8 cellular contexts compared by ENCODE assay signal in the genomic region with DNA sequence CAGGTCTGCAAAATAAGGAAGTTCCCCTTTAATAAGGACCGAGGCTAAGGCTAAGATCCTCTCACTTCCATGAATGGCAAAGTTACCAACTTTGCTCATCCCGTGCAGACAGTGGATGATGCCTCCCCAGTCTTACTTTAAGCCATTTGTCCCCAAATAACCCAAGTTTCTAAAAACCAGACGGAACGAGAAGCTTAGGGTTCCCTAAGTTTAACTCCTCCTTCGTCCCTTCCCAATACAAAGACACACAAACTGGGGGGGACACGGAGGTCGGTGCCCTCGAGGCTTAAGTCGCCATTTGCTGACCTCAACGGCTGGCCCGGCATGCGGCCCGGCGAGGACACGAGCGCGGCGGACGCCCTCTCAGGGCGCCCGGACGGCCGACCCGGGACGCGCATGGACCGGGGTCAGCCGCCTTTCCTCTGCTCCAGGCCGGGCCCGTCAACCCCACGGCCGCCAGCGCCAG. TPM values are rescaled to one million over a fixed set of nuclear protein-coding genes. Genes with fewer than 3 reads are reported as not detected.
A peak's percentile ranks its signal among the peaks of the same experiment; 100 is the strongest.
DNase-seq lines count a peak whose midpoint lies in the region; ATAC-seq and TF ChIP-seq lines count a peak whose summit lies in the region.

No MANE protein-coding gene starts in this region.

- H3K9me3 Mint-ChIP-seq in GM23338: no peaks in the 10 kb centered on the region

- no peak overlapping the region; the same call in 1 of the 2 replicates for H2AFZ ChIP-seq in GM23338

- H3K9me3 ChIP-seq in effector memory CD4-positive, alpha-beta T cell (ENCODE audit: control insufficient read depth, low read length): no peaks in the 10 kb centered on the region
- H3K9me3 ChIP-seq in thoracic aorta: no peaks in the 10 kb centered on the region

- ATAC-seq in GM23338 (peak; percentile 10), thoracic aorta (ENCODE audit: insufficient number of reproducible peaks, low FRiP score, low read depth) (peak; percentile 12)

- peaks cover 14% of the 10 kb centered on the region; the same call in 1 of the 2 replicates for H4K20me1 ChIP-seq in GM23338 (replicated peaks; ENCODE audit: insufficient read depth)

- H3K36me3 ChIP-seq in GM23338 (ENCODE audit: insufficient read depth): no peaks in the 10 kb centered on the region
- H3K36me3 ChIP-seq in effector memory CD4-positive, alpha-beta T cell (ENCODE audit: control insufficient read depth, insufficient read depth, low read length): no peaks in the 10 kb centered on the region
- no peaks in the 10 kb centered on the region for H3K36me3 ChIP-seq in thoracic aorta

- H3K79me2 ChIP-seq in GM23338 (replicated peaks; ENCODE audit: insufficient read depth): peaks cover 54% of the 10 kb centered on the region

- H3K4me3 ChIP-seq in GM23338 (peak overlapping the region; percentile 63), thoracic aorta (peak overlapping the region; percentile 87)
- H3K4me3 ChIP-seq in effector memory CD4-positive, alpha-beta T cell (ENCODE audit: insufficient read depth, low read depth, low read length, poor library complexity, severe bottlenecking): peak overlapping the region; percentile 82

- H3K27ac ChIP-seq in GM23338 (ENCODE audit: low read depth) (peak overlapping the region; percentile 55), thoracic aorta (peak overlapping the region; percentile 83 to 94)
- peak overlapping the region; percentile 70 for H3K27ac ChIP-seq in effector memory CD4-positive, alpha-beta T cell (ENCODE audit: insufficient read depth, low read length, poor library complexity, severe bottlenecking)

- H3K4me1 Mint-ChIP-seq in GM23338: peaks cover 32% of the 10 kb centered on the region

- H3K36me3 Mint-ChIP-seq in GM23338 (ENCODE audit: low read depth): peaks cover 6% of the 10 kb centered on the region

- peak overlapping the region; percentile 85 for H3K4me2 ChIP-seq in GM23338

- H3K27me3 ChIP-seq in GM23338 (ENCODE audit: insufficient read depth) (no peaks in the 10 kb centered on the region), thoracic aorta (replicated peaks; ENCODE audit: insufficient read depth) (no peaks in the 10 kb centered on the region)
- no peaks in the 10 kb centered on the region for H3K27me3 ChIP-seq in effector memory CD4-positive, alpha-beta T cell (replicated peaks; ENCODE audit: control insufficient read depth, insufficient read depth, low read length, poor library complexity, severe bottlenecking)

- H3K27me3 Mint-ChIP-seq in GM23338 (ENCODE audit: insufficient read depth, low read depth, poor library complexity): no peaks in the 10 kb centered on the region

- no peaks in the 10 kb centered on the region for H3F3A ChIP-seq in GM23338 (replicated peaks; ENCODE audit: low read depth)

- H3K4me3 Mint-ChIP-seq in GM23338: peak overlapping the region; percentile 90

- TF ChIP-seq RAD21 in Ishikawa (IDR thresholded peaks at IDR 0.05; ENCODE audit: low read depth): no peak

- peak; percentile 0 to 45 for DNase-seq in NCI-H2081 (lab: John Stamatoyannopoulos, UW)
- no peak for DNase-seq in NCI-H2081 treated with DMSO at 0.1 percent for 48 hours (lab: John Stamatoyannopoulos, UW)
- DNase-seq in GM23338 (ENCODE audit: low spot score): peak; percentile 53
- DNase-seq in T1000 (lab: John Stamatoyannopoulos, UW): peak; percentile 44
- no peak for DNase-seq in effector memory CD4-positive, alpha-beta T cell
- DNase-seq in medulla oblongata (ENCODE audit: extremely low spot score): peak; percentile 69
- DNase-seq in thoracic aorta (ENCODE audit: low spot score): no peak

- peak overlapping the region; percentile 94 for H3K27ac Mint-ChIP-seq in GM23338

- H3K9me2 ChIP-seq in GM23338 (ENCODE audit: insufficient read depth): no peaks in the 10 kb centered on the region

- H3K4me1 ChIP-seq in GM23338 (ENCODE audit: insufficient read depth): peaks cover 33% of the 10 kb centered on the region
- peaks cover 13% of the 10 kb centered on the region for H3K4me1 ChIP-seq in effector memory CD4-positive, alpha-beta T cell (ENCODE audit: control insufficient read depth, insufficient read depth, low read length, poor library complexity, severe bottlenecking)
- H3K4me1 ChIP-seq in thoracic aorta (ENCODE audit: control insufficient read depth in 1 of 2, low read depth in 2 of 2): peaks cover 32 to 49% of the 10 kb centered on the region in 2 donors

- no peak for TF ChIP-seq CTCF in GM23338 (conservative IDR thresholded peaks at IDR 0.05; ENCODE audit: low read depth in 2 of 2)
- no peak for TF ChIP-seq CTCF in thoracic aorta (IDR thresholded peaks at IDR 0.05)

- TF ChIP-seq EP300 in Ishikawa (IDR thresholded peaks at IDR 0.05; ENCODE audit: borderline replicate concordance): no peak

TF ChIP-seq in GM23338, 12 proteins besides CTCF, POLR2A, EP300 and RAD21 (continues in another document):
- TF ChIP-seq NANOG (IDR thresholded peaks at IDR 0.05; ENCODE audit: borderline replicate concordance) (no peak), JUNB (IDR thresholded peaks at IDR 0.05; ENCODE audit: unreplicated experiment) (no peak)
- TF ChIP-seq, protein P1, sequence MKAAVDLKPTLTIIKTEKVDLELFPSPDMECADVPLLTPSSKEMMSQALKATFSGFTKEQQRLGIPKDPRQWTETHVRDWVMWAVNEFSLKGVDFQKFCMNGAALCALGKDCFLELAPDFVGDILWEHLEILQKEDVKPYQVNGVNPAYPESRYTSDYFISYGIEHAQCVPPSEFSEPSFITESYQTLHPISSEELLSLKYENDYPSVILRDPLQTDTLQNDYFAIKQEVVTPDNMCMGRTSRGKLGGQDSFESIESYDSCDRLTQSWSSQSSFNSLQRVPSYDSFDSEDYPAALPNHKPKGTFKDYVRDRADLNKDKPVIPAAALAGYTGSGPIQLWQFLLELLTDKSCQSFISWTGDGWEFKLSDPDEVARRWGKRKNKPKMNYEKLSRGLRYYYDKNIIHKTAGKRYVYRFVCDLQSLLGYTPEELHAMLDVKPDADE (IDR thresholded peaks at IDR 0.05): no peak

TF ChIP-seq in Ishikawa, 13 proteins besides CTCF, POLR2A, EP300 and RAD21:
- TF ChIP-seq NFIC (IDR thresholded peaks at IDR 0.05) (no peak), TEAD4 (IDR thresholded peaks at IDR 0.05) (no peak), YY1 (IDR thresholded peaks at IDR 0.05; ENCODE audit: low read depth) (peak; percentile 65; the same call in 1 of the 2 replicates), CREB1 (IDR thresholded peaks at IDR 0.05; ENCODE audit: low read depth) (no peak)
- TF ChIP-seq, protein P2, sequence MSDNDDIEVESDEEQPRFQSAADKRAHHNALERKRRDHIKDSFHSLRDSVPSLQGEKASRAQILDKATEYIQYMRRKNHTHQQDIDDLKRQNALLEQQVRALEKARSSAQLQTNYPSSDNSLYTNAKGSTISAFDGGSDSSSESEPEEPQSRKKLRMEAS (IDR thresholded peaks at IDR 0.05): peak; percentile 80

RNA-seq across cellular contexts. Expression of a gene that starts 0.5 kb away (rescaled TPM):
- 21.3 and 25.4 TPM in 2 replicates for total RNA-seq in GM23338 (2014; rRNA removed; shearing (Covaris generic))
- polyA plus RNA-seq in GM23338 (2016; fragmentation: Nextera tagmentation; extraction: Ambion mirVana): 6.5 and 6.7 TPM in 2 replicates
- total RNA-seq in thoracic aorta: 10 to 100 TPM in 1 of 2 donors, 1 to 10 TPM in 1; 8.0 to 20.5 TPM

Comparison
In these comparisons a context has a peak if more than half of its experiments do, and no peak if none do; other contexts are left out.
1. DNase-seq: peak in NCI-H2081 (2 of 2), GM23338 (single experiment), T1000 (single experiment) and medulla oblongata (single experiment); none in NCI-H2081 treated with DMSO at 0.1 percent for 48 hours (single experiment), effector memory CD4-positive, alpha-beta T cell (0 of 3) and thoracic aorta (single experiment).
2. Peak in every context shown above with its lines, with median percentiles within 50 percentile points of each other: H3K27ac ChIP-seq and H3K4me3 ChIP-seq.